In genomic region chr10:47705698-47706414, GRCh38 we compare ENCODE assay signal across 8 cellular contexts. TPM values are rescaled to one million over a fixed set of nuclear protein-coding genes. Genes with fewer than 3 reads are reported as not detected.
DNase-seq lines count a peak whose midpoint lies in the region; ATAC-seq and TF ChIP-seq lines count a peak whose summit lies in the region.
"Not testable (repeated sequence)": the region's sequence is repeated elsewhere in the genome, so short reads cannot be mapped to it uniquely, and the experiment has no call there.

No MANE protein-coding gene starts in this region.

- peak; percentile 99 to 100 (median 100) for ATAC-seq in heart right ventricle
- peak; percentile 99 for ATAC-seq in stimulated activated memory B cell treated with anti-CD40 and anti-IgM and Interleukin-4, amounts not matched to agents 10 μg/mL and 1 μg/mL and 100 μg/mL, for 72 hours

- peak overlapping the region; percentile 12; the same call in 1 of the 2 replicates for H3K4me3 ChIP-seq in H7 (ENCODE audit: insufficient read depth, low read depth, low read length)
- peak overlapping the region; percentile 44 to 61 for H3K4me3 ChIP-seq in ascending aorta
- peak overlapping the region in 9 of 10 donors; percentile 22 to 57 (median 54) for H3K4me3 ChIP-seq in heart right ventricle

- H3K36me3 Mint-ChIP-seq in stimulated activated memory B cell treated with anti-CD40 and anti-IgM and Interleukin-4, amounts not matched to agents 10 μg/mL and 1 μg/mL and 100 μg/mL, for 72 hours, result not testable (repeated sequence)

- H3K36me3 ChIP-seq in H7 (replicated peaks; ENCODE audit: control insufficient read depth, insufficient read depth, low read length); ascending aorta; heart right ventricle: not testable (repeated sequence)

- H3K27ac Mint-ChIP-seq in stimulated activated memory B cell treated with anti-CD40 and anti-IgM and Interleukin-4, amounts not matched to agents 10 μg/mL and 1 μg/mL and 100 μg/mL, for 72 hours, result not testable (repeated sequence)

- not testable (repeated sequence) for H3K27me3 Mint-ChIP-seq in stimulated activated memory B cell treated with anti-CD40 and anti-IgM and Interleukin-4, amounts not matched to agents 10 μg/mL and 1 μg/mL and 100 μg/mL, for 72 hours

- not testable (repeated sequence) for TF ChIP-seq CTCF in ascending aorta (IDR thresholded peaks at IDR 0.05); heart right ventricle (IDR thresholded peaks at IDR 0.05)

- H3K9me3 Mint-ChIP-seq in stimulated activated memory B cell treated with anti-CD40 and anti-IgM and Interleukin-4, amounts not matched to agents 10 μg/mL and 1 μg/mL and 100 μg/mL, for 72 hours, result not testable (repeated sequence)

- H3K27ac ChIP-seq in ascending aorta, result peak overlapping the region; percentile 70 to 74
- H3K27ac ChIP-seq in heart right ventricle, result peak overlapping the region in 8 of 10 donors; percentile 55 to 78 (median 68)

- not testable (repeated sequence) for H3K9me3 ChIP-seq in ascending aorta, heart right ventricle

- H3K4me3 Mint-ChIP-seq in stimulated activated memory B cell treated with anti-CD40 and anti-IgM and Interleukin-4, amounts not matched to agents 10 μg/mL and 1 μg/mL and 100 μg/mL, for 72 hours, result peak overlapping the region; percentile 55

- H3K4me1 Mint-ChIP-seq in stimulated activated memory B cell treated with anti-CD40 and anti-IgM and Interleukin-4, amounts not matched to agents 10 μg/mL and 1 μg/mL and 100 μg/mL, for 72 hours, result not testable (repeated sequence)

- intact Hi-C loops in ascending aorta (cut with DNase I); heart right ventricle (cut with DNase I): not testable (repeated sequence)

- DNase-seq in ELR (ENCODE audit: low read depth) (peak; percentile 7), HT-29 (ENCODE audit: low spot score) (peak; percentile 3), ascending aorta (ENCODE audit: low spot score in 2 of 2) (peak in 1 of 2 donors; percentile 82), heart right ventricle (peak; percentile 67 to 86), pons (ENCODE audit: low spot score) (peak; percentile 5)
- DNase-seq in H7, result not testable (repeated sequence)
- DNase-seq in activated CD4-positive, CD25-positive, alpha-beta regulatory T cell treated with anti-CD3 and anti-CD28 coated beads, Interleukin-2, amount 50 U/mL, for 72 hours, result peak; percentile 35

- WGBS in heart right ventricle, 2 donors, result 0 to 1% methylated on average over 13 to 34 of the region's 66 CpGs

- H3K4me1 ChIP-seq in ascending aorta, heart right ventricle: not testable (repeated sequence)

- H3K27me3 ChIP-seq in H7 (ENCODE audit: control insufficient read depth, insufficient read depth, low read length); ascending aorta; heart right ventricle: not testable (repeated sequence)

RNA-seq across cellular contexts. Expression of gene SYT15B, which starts 57.5 kb away (rescaled TPM):
- 0.78 TPM in 1 of 2 replicates, not detected in the other for total RNA-seq in H7 (2014; rRNA removed; shearing (Covaris generic))
- total RNA-seq in HT-29 (2014; rRNA removed; shearing (Covaris generic)), result not detected in 2 replicates
- total RNA-seq in ascending aorta (68.3 TPM), heart right ventricle (1 to 10 TPM in 6 of 10 donors, under 1 TPM in 4; 0.25 to 3.8 (median 1.3) TPM)
- under 1 TPM; 0.37 to 0.67 TPM for polyA plus RNA-seq in heart right ventricle

Comparison
In these comparisons a context has a peak if more than half of its experiments do, and no peak if none do; other contexts are left out.
1. RNA of gene SYT15B, which starts 57.5 kb away (total RNA-seq): 68.3 TPM in ascending aorta (single experiment); 0.25 to 3.8 TPM in heart right ventricle, 0.78 TPM in H7 and not detected in HT-29; every median in the first group is over 10 times any median in the second.
2. Peak in every context shown above with its lines, with median percentiles within 50 percentile points of each other: H3K4me3 ChIP-seq.